In the genomic region with DNA sequence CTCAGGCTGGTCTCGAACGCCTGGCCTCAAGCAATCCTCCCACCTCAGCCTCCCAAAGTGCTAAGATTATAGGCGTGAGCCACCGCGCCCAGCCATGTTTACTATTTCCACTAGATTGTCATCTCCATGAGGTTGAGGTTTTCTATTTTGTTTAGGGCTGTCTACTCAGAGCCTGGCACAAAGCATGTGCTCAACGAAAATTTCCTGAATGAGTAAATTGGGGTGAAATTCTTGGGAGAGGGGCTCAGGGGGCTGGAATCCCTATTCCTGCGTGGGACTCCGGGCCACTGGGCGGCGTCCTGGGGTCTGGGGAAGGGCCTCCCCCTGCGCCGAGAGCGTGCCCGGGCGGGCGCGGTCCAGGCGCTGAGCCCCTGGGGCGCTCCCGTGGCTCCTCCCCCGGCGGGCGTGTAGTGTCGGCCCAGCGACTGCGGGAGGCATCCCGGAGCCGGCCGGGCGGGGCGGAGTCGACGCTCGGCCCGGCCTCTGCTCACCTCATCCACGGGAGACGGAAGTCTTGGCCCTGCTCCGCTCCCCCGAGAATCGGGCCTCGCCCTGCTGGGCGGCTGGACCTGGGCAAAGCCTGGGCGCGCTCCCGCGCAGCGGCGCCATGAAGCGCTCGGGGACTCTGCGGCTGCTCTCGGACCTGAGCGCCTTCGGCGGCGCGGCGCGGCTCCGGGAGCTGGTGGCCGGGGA, we compare ENCODE assay signal across 8 cellular contexts. TPM values are rescaled to one million over a fixed set of nuclear protein-coding genes. Genes with fewer than 3 reads are reported as not detected.
DNase-seq lines count a peak whose midpoint lies in the region; ATAC-seq, FAIRE-seq and TF ChIP-seq lines count a peak whose summit lies in the region.

TSS of gene HPS6 (plus strand) at position 482 of the 693 bp plus-strand sequence. CDS start at position 608, 126 bp downstream.

- ATAC-seq in HG03457 (IDR thresholded peaks at IDR 0.05; ENCODE audit: unreplicated experiment) (peak; percentile 82), lung (ENCODE audit: insufficient read depth, low FRiP score) (peak; percentile 99)

- peaks cover 32% of the 10 kb centered on the region for H3K4me1 Mint-ChIP-seq in activated CD4-positive, alpha-beta memory T cell treated with anti-CD3 and anti-CD28 coated beads, Interleukin-2, amount 10 ng/mL, durations not matched to agents 7 days and 5 days

- peak within 1 kb of the TSS; percentile 89 to 97 (median 94) for H3K9ac ChIP-seq in BLaER1 treated with 17β-estradiol and CSF1 and Interleukin-3, amounts not matched to agents 10 nM and 100 nM

- H3K4me2 ChIP-seq in BLaER1 treated with 17β-estradiol and CSF1 and Interleukin-3, amounts not matched to agents 10 nM and 100 nM = peak within 1 kb of the TSS; percentile 96 to 100 (median 99)

- peaks cover 12% of the 10 kb centered on the region for H3K36me3 Mint-ChIP-seq in activated CD4-positive, alpha-beta memory T cell treated with anti-CD3 and anti-CD28 coated beads, Interleukin-2, amount 10 ng/mL, durations not matched to agents 7 days and 5 days (ENCODE audit: low read depth)

- H3K4me3 Mint-ChIP-seq in activated CD4-positive, alpha-beta memory T cell treated with anti-CD3 and anti-CD28 coated beads, Interleukin-2, amount 10 ng/mL, durations not matched to agents 7 days and 5 days = peak within 1 kb of the TSS; percentile 84

- 1 to 2% methylated on average over 45 to 61 of the region's 61 CpGs for WGBS in lung, 2 donors

- DNase-seq in GM19239 (ENCODE audit: insufficient read length, low spot score) = peak; percentile 97
- DNase-seq in NCI-H748 treated with DMSO at 0.1 percent for 48 hours (lab: John Stamatoyannopoulos, UW) = peak; percentile 46
- DNase-seq in activated CD4-positive, alpha-beta memory T cell treated with anti-CD3 and anti-CD28 coated beads, Interleukin-2, amount 10 ng/mL, durations not matched to agents 7 days and 5 days = peak; percentile 92
- peak; percentile 83 for DNase-seq in ecto neural progenitor cell (ENCODE audit: low spot score)
- DNase-seq in lung (ENCODE audit: low spot score) = peak; percentile 89
- peak; percentile 78 to 91 (median 80) for DNase-seq in stimulated activated CD4-positive, alpha-beta T cell treated with anti-CD3 and anti-CD28 coated beads, TNF-alpha, amount 100 ng/mL, for 48 hours (ENCODE audit: low read depth in 3 of 3)

- no peaks in the 10 kb centered on the region for H3K27me3 ChIP-seq in BLaER1 treated with 17β-estradiol and CSF1 and Interleukin-3, amounts not matched to agents 10 nM and 100 nM
- no peaks in the 10 kb centered on the region for H3K27me3 ChIP-seq in lung (ENCODE audit: control insufficient read depth, insufficient read depth)

- H4K20me1 ChIP-seq in BLaER1 treated with 17β-estradiol and CSF1 and Interleukin-3, amounts not matched to agents 10 nM and 100 nM = peaks cover 19 to 43% (median 39%) of the 10 kb centered on the region in 11 experiments; a peak in 21 of 22 replicates

- CTCF ChIA-PET in activated CD4-positive, alpha-beta memory T cell treated with anti-CD3 and anti-CD28 coated beads, Interleukin-2, amount 10 ng/mL, durations not matched to agents 7 days and 5 days (lab: Charles Lee) = interaction anchor here (1.5 to 2.5 kb wide), 4 partner anchors 8 to 224 kb away, joined by 6 to 14 read pairs (median 10); partner anchors contain the start of gene ARMH3

- POLR2A ChIA-PET in activated CD4-positive, alpha-beta memory T cell treated with anti-CD3 and anti-CD28 coated beads, Interleukin-2, amount 10 ng/mL, durations not matched to agents 7 days and 5 days (lab: Charles Lee) = interaction anchor here (0.7 to 4.6 kb wide), 9 partner anchors 10 to 247 kb away, joined by 3 to 47 read pairs (median 3); partner anchors contain the start of genes ARMH3, NOLC1 and OGA

- H3K27ac ChIP-seq in BLaER1 treated with 17β-estradiol and CSF1 and Interleukin-3, amounts not matched to agents 10 nM and 100 nM = peak within 1 kb of the TSS; percentile 86 to 92 (median 90)
- H3K27ac ChIP-seq in lung (ENCODE audit: low read depth in 1 of 2, low read length in 1 of 2) = peak within 1 kb of the TSS; percentile 92 to 97

- H3K4me1 ChIP-seq in BLaER1 treated with 17β-estradiol and CSF1 and Interleukin-3, amounts not matched to agents 10 nM and 100 nM = peaks cover 35 to 48% (median 44%) of the 10 kb centered on the region in 10 experiments
- peaks cover 3 to 25% of the 10 kb centered on the region in 2 donors for H3K4me1 ChIP-seq in lung (ENCODE audit: control insufficient read depth in 2 of 2, insufficient read depth in 2 of 2, low read length in 2 of 2)

- no peak for TF ChIP-seq CTCF in lung (IDR thresholded peaks at IDR 0.05; ENCODE audit: control extremely low read depth, extremely low read depth)

- no peaks in the 10 kb centered on the region for H3K9me3 Mint-ChIP-seq in activated CD4-positive, alpha-beta memory T cell treated with anti-CD3 and anti-CD28 coated beads, Interleukin-2, amount 10 ng/mL, durations not matched to agents 7 days and 5 days

- H3K36me3 ChIP-seq in BLaER1 treated with 17β-estradiol and CSF1 and Interleukin-3, amounts not matched to agents 10 nM and 100 nM = peaks cover 17 to 33% (median 25%) of the 10 kb centered on the region in 11 experiments
- peaks cover 0 to 7% of the 10 kb centered on the region in 2 donors for H3K36me3 ChIP-seq in lung (ENCODE audit: control insufficient read depth in 2 of 2, insufficient read depth in 2 of 2, low read length in 2 of 2)

- peak within 1 kb of the TSS; percentile 83 for H3K27ac Mint-ChIP-seq in activated CD4-positive, alpha-beta memory T cell treated with anti-CD3 and anti-CD28 coated beads, Interleukin-2, amount 10 ng/mL, durations not matched to agents 7 days and 5 days

- H3K4me3 ChIP-seq in BLaER1 treated with 17β-estradiol and CSF1 and Interleukin-3, amounts not matched to agents 10 nM and 100 nM = peak within 1 kb of the TSS; percentile 82 to 99 (median 90)
- peak within 1 kb of the TSS; percentile 92 for H3K4me3 ChIP-seq in lung

- no peaks in the 10 kb centered on the region for H3K9me3 ChIP-seq in BLaER1 treated with 17β-estradiol and CSF1 and Interleukin-3, amounts not matched to agents 10 nM and 100 nM (replicated peaks in 1 of 11)
- H3K9me3 ChIP-seq in lung (ENCODE audit: control insufficient read depth in 2 of 2, insufficient read depth in 1 of 2, low read length in 1 of 2) = no peaks in the 10 kb centered on the region

- FAIRE-seq in GM19239 (lab: Jason Lieb, UNC) = peak; percentile 98

- no peaks in the 10 kb centered on the region for H3K27me3 Mint-ChIP-seq in activated CD4-positive, alpha-beta memory T cell treated with anti-CD3 and anti-CD28 coated beads, Interleukin-2, amount 10 ng/mL, durations not matched to agents 7 days and 5 days

RNA-seq across cellular contexts. Expression of gene HPS6, which starts in this region (rescaled TPM):
- total RNA-seq in activated CD4-positive, alpha-beta memory T cell treated with anti-CD3 and anti-CD28 coated beads, Interleukin-2, amount 10 ng/mL, durations not matched to agents 7 days and 5 days = 10 to 100 TPM; 24.7 to 25.7 TPM
- 10 to 100 TPM; 11.7 to 28.2 TPM for total RNA-seq in lung
- polyA plus RNA-seq in lung = 10 to 100 TPM; 10.8 to 20.9 TPM

Comparison
In these comparisons a context has a peak if more than half of its experiments do, and no peak if none do; other contexts are left out.
1. Peak in every context shown above with its lines: DNase-seq, ATAC-seq, H3K4me3 ChIP-seq and H3K27ac ChIP-seq.
2. DNase-seq: peak in every context shown above with its lines; median percentile 97 in GM19239; 92 in activated CD4-positive, alpha-beta memory T cell treated with anti-CD3 and anti-CD28 coated beads, Interleukin-2, amount 10 ng/mL, durations not matched to agents 7 days and 5 days; 89 in lung; 83 in ecto neural progenitor cell; 80 in stimulated activated CD4-positive, alpha-beta T cell treated with anti-CD3 and anti-CD28 coated beads, TNF-alpha, amount 100 ng/mL, for 48 hours; 46 in NCI-H748 treated with DMSO at 0.1 percent for 48 hours.